In the genomic region with DNA sequence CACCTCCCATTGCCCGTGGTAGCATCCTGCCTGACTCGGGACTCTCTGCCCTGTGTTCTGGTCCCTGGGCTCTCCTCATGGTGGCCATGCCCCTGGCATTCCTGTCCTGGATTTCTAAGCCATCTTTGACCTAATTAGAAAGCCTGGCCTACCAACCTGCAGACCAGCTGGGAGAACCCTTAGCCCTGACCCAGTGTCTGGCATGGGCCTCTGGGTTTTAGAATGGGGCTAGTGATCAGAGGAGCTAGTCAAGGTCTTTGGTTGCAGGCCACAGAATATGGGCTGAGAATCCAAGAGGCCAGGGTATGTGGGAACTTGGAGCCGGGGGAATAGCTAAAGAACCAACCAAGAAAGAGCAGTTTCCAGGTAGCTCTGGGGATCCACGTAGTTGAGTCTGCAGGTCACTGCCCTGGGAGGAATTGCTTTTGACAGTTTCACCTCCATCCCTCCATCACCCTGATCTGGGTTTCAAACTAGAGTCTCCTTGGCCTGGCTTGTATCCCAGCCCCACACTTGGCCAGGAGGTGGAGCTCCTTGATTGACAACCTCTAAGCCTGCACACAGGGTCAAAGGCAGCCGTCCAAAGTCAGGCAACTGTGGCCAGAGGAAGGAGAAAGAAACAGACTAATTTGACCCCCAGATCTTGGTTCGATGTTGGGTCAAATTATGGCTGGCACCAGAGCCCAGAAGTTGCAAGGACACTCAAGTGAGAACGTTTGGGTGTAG, we compare ENCODE assay signal across 8 cellular contexts. TPM values are rescaled to one million over a fixed set of nuclear protein-coding genes. Genes with fewer than 3 reads are reported as not detected.
DNase-seq lines count a peak whose midpoint lies in the region; ATAC-seq and TF ChIP-seq lines count a peak whose summit lies in the region.

No MANE protein-coding gene starts in this region.

- H3K27me3 Mint-ChIP-seq in neural crest cell (ENCODE audit: low read depth) = no peaks in the 10 kb centered on the region

- H3K4me3 ChIP-seq in GM12875 (ENCODE audit: low read depth, low read length) (no peak overlapping the region), esophagus muscularis mucosa (no peak overlapping the region)

- H3K27me3 ChIP-seq in esophagus muscularis mucosa = peaks cover 0 to 9% (median 0%) of the 10 kb centered on the region in 4 donors

- intact Hi-C loops in esophagus muscularis mucosa (cut with DNase I) = no loop called here

- peaks cover 47% of the 10 kb centered on the region for H3K4me1 Mint-ChIP-seq in neural crest cell

- peak; percentile 8 for DNase-seq in NCI-H1105 (lab: John Stamatoyannopoulos, UW)
- peak; percentile 81 for DNase-seq in activated CD8-positive, alpha-beta memory T cell treated with anti-CD3 and anti-CD28 coated beads for 24 hours
- DNase-seq in esophagus muscularis mucosa (ENCODE audit: extremely low spot score) = no peak
- DNase-seq in neural crest cell (ENCODE audit: low read depth, low spot score) = peak; percentile 44
- DNase-seq in ureter (ENCODE audit: low spot score) = peak; percentile 53
- no peak for DNase-seq in NCI-H446 treated with DMSO at 0.1 percent for 48 hours (lab: John Stamatoyannopoulos, UW)

- no peaks in the 10 kb centered on the region for H3K9me3 ChIP-seq in esophagus muscularis mucosa

- no peak overlapping the region for H3K27ac ChIP-seq in esophagus muscularis mucosa (replicated peaks in 1 of 4)

- TF ChIP-seq POLR2A in esophagus muscularis mucosa (IDR thresholded peaks at IDR 0.05; ENCODE audit: low read depth) = no peak

- H3K27ac Mint-ChIP-seq in neural crest cell (ENCODE audit: unreplicated experiment) = no peak overlapping the region

- H3K36me3 Mint-ChIP-seq in neural crest cell (ENCODE audit: low read depth) = no peaks in the 10 kb centered on the region

- WGBS in esophagus muscularis mucosa = 74% methylated on average over 6 of the region's 7 CpGs

- H3K9me3 Mint-ChIP-seq in neural crest cell = no peaks in the 10 kb centered on the region

- no peaks in the 10 kb centered on the region for H3K36me3 ChIP-seq in esophagus muscularis mucosa

- no peak for ATAC-seq in HG02571 (IDR thresholded peaks at IDR 0.05; ENCODE audit: unreplicated experiment)

- no peak for TF ChIP-seq EP300 in esophagus muscularis mucosa (IDR thresholded peaks at IDR 0.05)

- peak overlapping the region; percentile 7 for H3K4me3 Mint-ChIP-seq in neural crest cell

- H3K4me1 ChIP-seq in esophagus muscularis mucosa = peaks cover 0 to 8% (median 0%) of the 10 kb centered on the region in 4 donors

- TF ChIP-seq CTCF in GM12875 (IDR thresholded peaks at IDR 0.05; ENCODE audit: borderline replicate concordance, insufficient read depth, low read depth, low read length) (peak; percentile 80), esophagus muscularis mucosa (IDR thresholded peaks at IDR 0.05) (peak; percentile 41 to 47 (median 46)), neural crest cell (conservative IDR thresholded peaks at IDR 0.05) (peak; percentile 46)

RNA-seq across cellular contexts. Expression of a gene that starts 54.7 kb away (rescaled TPM):
- 10 to 100 TPM; 16.1 to 25.9 (median 20.0) TPM for total RNA-seq in esophagus muscularis mucosa
- 2.8 and 3.3 TPM in 2 replicates for total RNA-seq in neural crest cell
- 20.1 TPM for total RNA-seq in ureter

Comparison
In these comparisons a context has a peak if more than half of its experiments do, and no peak if none do; other contexts are left out.
1. DNase-seq: peak in NCI-H1105 (single experiment), activated CD8-positive, alpha-beta memory T cell treated with anti-CD3 and anti-CD28 coated beads for 24 hours (single experiment), neural crest cell (single experiment) and ureter (single experiment); none in esophagus muscularis mucosa (single experiment) and NCI-H446 treated with DMSO at 0.1 percent for 48 hours (single experiment).
2. Peak in every context shown above with its lines, with median percentiles within 50 percentile points of each other: CTCF ChIP-seq.